Comparison of ENCODE assay signal across 15 cellular contexts in the genomic region with DNA sequence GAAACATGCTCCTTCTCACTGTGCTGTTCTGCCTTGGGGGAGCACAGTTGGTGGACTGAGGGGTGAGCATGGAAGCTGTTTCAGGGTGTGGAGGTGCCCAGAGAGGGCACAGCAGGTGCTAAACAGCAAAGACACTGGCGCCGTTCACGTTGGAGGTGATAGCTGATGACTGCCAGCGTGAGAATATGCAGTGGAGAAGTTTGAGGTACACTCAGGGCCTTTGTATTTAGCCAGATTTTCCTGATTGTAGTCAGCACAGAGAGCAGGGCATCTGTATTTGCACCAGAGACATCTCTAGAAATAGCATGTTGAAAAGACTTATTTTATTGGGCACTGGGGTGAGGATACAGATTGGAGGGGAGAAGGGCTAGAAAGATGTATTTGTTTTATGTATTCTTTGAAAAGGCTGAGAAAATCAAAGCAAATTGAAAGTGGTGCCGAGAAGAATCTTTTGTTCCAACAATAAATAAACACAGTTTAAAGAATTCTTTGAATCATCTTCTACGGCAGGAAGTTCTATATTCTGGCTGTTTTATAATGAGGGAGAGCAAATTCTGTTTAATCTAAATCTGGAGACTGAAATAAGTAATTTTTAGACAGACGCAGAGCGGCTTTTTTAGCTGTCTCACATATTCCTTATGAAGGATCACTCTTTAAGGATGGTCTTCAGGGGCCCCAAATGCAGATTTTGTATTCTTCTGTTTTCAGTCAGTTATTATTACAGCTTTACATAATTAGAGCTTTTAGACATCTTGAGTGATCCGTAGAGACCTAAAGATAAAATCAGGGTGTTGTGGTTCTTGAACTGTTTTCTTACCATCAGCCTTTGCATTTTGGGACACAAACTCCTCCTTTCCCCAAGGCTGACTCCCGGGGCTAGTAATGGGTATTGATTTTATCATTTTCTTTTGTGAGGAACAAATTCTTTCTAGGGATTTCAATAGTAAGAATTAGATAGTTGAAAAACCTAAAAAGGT. TPM values are rescaled to one million over a fixed set of nuclear protein-coding genes. Genes with fewer than 3 reads are reported as not detected.
DNase-seq lines count a peak whose midpoint lies in the region; ATAC-seq, FAIRE-seq and TF ChIP-seq lines count a peak whose summit lies in the region.
"Had no signal": no experiment of that assay in that cellular context is flagged by ENCODE, and none has a peak within 500 bp of the region (broad histone marks: within the 10 kb centered on the region; RNA-seq: fewer than 3 reads in every experiment).

No MANE protein-coding gene starts in this region.

- DNase-seq in GM12891 (ENCODE audit: insufficient read length, low spot score) (no peak), WTC11 (ENCODE audit: low spot score) (no peak), hepatocyte (ENCODE audit: low spot score) (no peak), SJCRH30 (no peak), thyroid gland (no peak), SIG-M5 (lab: John Stamatoyannopoulos, UW) (no peak)
- DNase-seq: activated CD4-positive, alpha-beta T cell treated with anti-CD3 and anti-CD28 coated beads, Interleukin-2, amount 10 ng/mL, durations not matched to agents 7 days and 5 days; CD4-positive, CD25-positive, alpha-beta regulatory T cell; H7; occipital lobe had no signal

- 70% methylated on average over 10 of the region's 10 CpGs for WGBS in hepatocyte (ENCODE audit: low lambda C conversion rate, missing lambda C conversion rate)
- 70 to 76% methylated on average over 9 to 10 of the region's 10 CpGs for WGBS in thyroid gland, 2 donors

- FAIRE-seq in GM12891 (lab: Jason Lieb, UNC), result peak; percentile 38
- FAIRE-seq: G401.6, HTR-8/SVneo had no signal

- no peak for TF ChIP-seq CTCF in WTC11 (IDR thresholded peaks at IDR 0.05)
- no peak for TF ChIP-seq CTCF in hepatocyte (IDR thresholded peaks at IDR 0.05; ENCODE audit: poor library complexity)
- TF ChIP-seq CTCF in thyroid gland (IDR thresholded peaks at IDR 0.05), result no peak

- H3K27me3 Mint-ChIP-seq in WTC11 (ENCODE audit: low read depth), result no peaks in the 10 kb centered on the region
- no peaks in the 10 kb centered on the region for H3K27me3 Mint-ChIP-seq in stimulated activated memory B cell treated with anti-CD40 and anti-IgM and Interleukin-4, amounts not matched to agents 10 μg/mL and 1 μg/mL and 100 μg/mL, for 72 hours

- no peak overlapping the region for H3K4me3 ChIP-seq in hepatocyte
- H3K4me3 ChIP-seq in SJCRH30, result no peak overlapping the region
- H3K4me3 ChIP-seq in thyroid gland (replicated peaks in 1 of 3), result no peak overlapping the region

- H2AFZ ChIP-seq in hepatocyte, result no peak overlapping the region

- H3K27ac ChIP-seq in hepatocyte (peak overlapping the region; percentile 49), SJCRH30 (no peak overlapping the region), thyroid gland (peak overlapping the region in 1 of 3 donors; percentile 26)

- peaks cover 5% of the 10 kb centered on the region for H3K9me3 Mint-ChIP-seq in WTC11
- H3K9me3 Mint-ChIP-seq in stimulated activated memory B cell treated with anti-CD40 and anti-IgM and Interleukin-4, amounts not matched to agents 10 μg/mL and 1 μg/mL and 100 μg/mL, for 72 hours, result no peaks in the 10 kb centered on the region
- H3K9me3 Mint-ChIP-seq: activated CD4-positive, alpha-beta T cell treated with anti-CD3 and anti-CD28 coated beads, Interleukin-2, amount 10 ng/mL, durations not matched to agents 7 days and 5 days; activated T-helper 1 cell treated with anti-CD3 and anti-CD28 coated beads, Interleukin-12 subunit alpha, Interleukin-12 subunit beta, Interleukin-2, Interleukin-4 antibody, amounts not matched to agents 30 ng/mL and 10 ng/mL and 1 ng/mL, durations not matched to agents 14 hours and 24 hours and 36 hours had no signal

- peak overlapping the region; percentile 86 for H3K27ac Mint-ChIP-seq in WTC11
- H3K27ac Mint-ChIP-seq in stimulated activated memory B cell treated with anti-CD40 and anti-IgM and Interleukin-4, amounts not matched to agents 10 μg/mL and 1 μg/mL and 100 μg/mL, for 72 hours, result no peak overlapping the region
- H3K27ac Mint-ChIP-seq: activated CD4-positive, alpha-beta T cell treated with anti-CD3 and anti-CD28 coated beads, Interleukin-2, amount 10 ng/mL, durations not matched to agents 7 days and 5 days; activated T-helper 1 cell treated with anti-CD3 and anti-CD28 coated beads, Interleukin-12 subunit alpha, Interleukin-12 subunit beta, Interleukin-2, Interleukin-4 antibody, amounts not matched to agents 30 ng/mL and 10 ng/mL and 1 ng/mL, durations not matched to agents 14 hours and 24 hours and 36 hours had no signal

- H3K36me3 ChIP-seq in hepatocyte (replicated peaks; ENCODE audit: insufficient read depth, low read depth) (no peaks in the 10 kb centered on the region), SJCRH30 (peaks cover 15% of the 10 kb centered on the region), thyroid gland (peaks cover 0 to 12% of the 10 kb centered on the region in 2 donors)

- peaks cover 80% of the 10 kb centered on the region for H3K4me1 Mint-ChIP-seq in WTC11
- peaks cover 50% of the 10 kb centered on the region for H3K4me1 Mint-ChIP-seq in stimulated activated memory B cell treated with anti-CD40 and anti-IgM and Interleukin-4, amounts not matched to agents 10 μg/mL and 1 μg/mL and 100 μg/mL, for 72 hours
- H3K4me1 Mint-ChIP-seq: activated CD4-positive, alpha-beta T cell treated with anti-CD3 and anti-CD28 coated beads, Interleukin-2, amount 10 ng/mL, durations not matched to agents 7 days and 5 days had no signal

- H3K9me2 ChIP-seq in hepatocyte (replicated peaks; ENCODE audit: insufficient read depth), result no peaks in the 10 kb centered on the region

- peaks cover 7% of the 10 kb centered on the region for H3K9me3 ChIP-seq in hepatocyte (ENCODE audit: low read depth)
- no peaks in the 10 kb centered on the region for H3K9me3 ChIP-seq in SJCRH30 (replicated peaks)
- no peaks in the 10 kb centered on the region for H3K9me3 ChIP-seq in thyroid gland

- H3K36me3 Mint-ChIP-seq in WTC11, result peaks cover 84% of the 10 kb centered on the region
- peaks cover 76% of the 10 kb centered on the region for H3K36me3 Mint-ChIP-seq in stimulated activated memory B cell treated with anti-CD40 and anti-IgM and Interleukin-4, amounts not matched to agents 10 μg/mL and 1 μg/mL and 100 μg/mL, for 72 hours

- ATAC-seq in WTC11 (no peak), HG03521 (IDR thresholded peaks at IDR 0.05; ENCODE audit: unreplicated experiment) (no peak)
- peak; percentile 48 for ATAC-seq in stimulated activated memory B cell treated with anti-CD40 and anti-IgM and Interleukin-4, amounts not matched to agents 10 μg/mL and 1 μg/mL and 100 μg/mL, for 72 hours

- H4K20me1 ChIP-seq in hepatocyte (ENCODE audit: insufficient read depth, poor library complexity, severe bottlenecking), result no peaks in the 10 kb centered on the region

- peaks cover 27% of the 10 kb centered on the region for H3K4me1 ChIP-seq in hepatocyte (ENCODE audit: insufficient read depth)
- no peaks in the 10 kb centered on the region for H3K4me1 ChIP-seq in SJCRH30
- H3K4me1 ChIP-seq in thyroid gland, result peaks cover 3 to 15% of the 10 kb centered on the region in 2 donors

- peak overlapping the region; percentile 46 for H3K4me2 ChIP-seq in hepatocyte

- CTCF ChIA-PET in WTC11 (lab: Charles Lee), result no interaction called here

- TF ChIP-seq POLR2A in GM12891 (IDR thresholded peaks at IDR 0.05; ENCODE audit: low read depth, low read length) (no peak), thyroid gland (IDR thresholded peaks at IDR 0.05) (no peak)

- POLR2A ChIA-PET in WTC11 (lab: Charles Lee), result interaction anchor here (0.7 to 2.2 kb wide), 2 partner anchors 24 to 57 kb away, joined by 3 to 16 read pairs; no protein-coding TSS in a partner anchor

- H3K27me3 ChIP-seq in hepatocyte (no peaks in the 10 kb centered on the region), SJCRH30 (no peaks in the 10 kb centered on the region), thyroid gland (no peaks in the 10 kb centered on the region)

- intact Hi-C loops in thyroid gland (cut with DNase I), result no loop called here

- H3K79me2 ChIP-seq in hepatocyte, result peaks cover 92% of the 10 kb centered on the region

- H3K4me3 Mint-ChIP-seq in WTC11, result no peak overlapping the region
- H3K4me3 Mint-ChIP-seq in stimulated activated memory B cell treated with anti-CD40 and anti-IgM and Interleukin-4, amounts not matched to agents 10 μg/mL and 1 μg/mL and 100 μg/mL, for 72 hours, result no peak overlapping the region
- H3K4me3 Mint-ChIP-seq: activated CD4-positive, alpha-beta T cell treated with anti-CD3 and anti-CD28 coated beads, Interleukin-2, amount 10 ng/mL, durations not matched to agents 7 days and 5 days; activated T-helper 1 cell treated with anti-CD3 and anti-CD28 coated beads, Interleukin-12 subunit alpha, Interleukin-12 subunit beta, Interleukin-2, Interleukin-4 antibody, amounts not matched to agents 30 ng/mL and 10 ng/mL and 1 ng/mL, durations not matched to agents 14 hours and 24 hours and 36 hours; CD4-positive, CD25-positive, alpha-beta regulatory T cell had no signal

TF ChIP-seq in GM12891, 5 proteins besides CTCF, POLR2A, EP300 and RAD21:
- no peak for TF ChIP-seq POU2F2 (IDR thresholded peaks at IDR 0.05; ENCODE audit: low read depth, low read length)

TF ChIP-seq in WTC11, 78 proteins besides CTCF, POLR2A, EP300 and RAD21:
- TF ChIP-seq PRRX2 (CRISPR knock-in tag; IDR thresholded peaks at IDR 0.05) (0 out of 2 replicates have a peak, but pooled peaks have one; percentile 19), MXD4 (CRISPR knock-in tag; IDR thresholded peaks at IDR 0.05; ENCODE audit: borderline replicate concordance) (no peak)

RNA-seq across cellular contexts. Expression of gene ZNF532, which starts 7.1 kb away (rescaled TPM):
- 2.1 TPM for polyA plus RNA-seq in GM12891 (2012; ENCODE audit: low read depth, missing spikeins)
- 171 to 185 TPM (median 181 TPM) in 3 replicates for total RNA-seq in WTC11 (2021)
- total RNA-seq in hepatocyte, result 36.5 and 52.0 TPM in 2 replicates
- polyA plus RNA-seq in hepatocyte, result 13.6 and 15.9 TPM in 2 replicates
- 26.2 and 27.7 TPM in 2 replicates for total RNA-seq in SJCRH30 (2014; rRNA removed; shearing (Covaris generic))
- total RNA-seq in thyroid gland, result 100 to 1,000 TPM in 3 of 4 donors, 10 to 100 TPM in 1; 80.2 to 111 (median 109) TPM
